8 cellular contexts compared by ENCODE assay signal in the genomic region with DNA sequence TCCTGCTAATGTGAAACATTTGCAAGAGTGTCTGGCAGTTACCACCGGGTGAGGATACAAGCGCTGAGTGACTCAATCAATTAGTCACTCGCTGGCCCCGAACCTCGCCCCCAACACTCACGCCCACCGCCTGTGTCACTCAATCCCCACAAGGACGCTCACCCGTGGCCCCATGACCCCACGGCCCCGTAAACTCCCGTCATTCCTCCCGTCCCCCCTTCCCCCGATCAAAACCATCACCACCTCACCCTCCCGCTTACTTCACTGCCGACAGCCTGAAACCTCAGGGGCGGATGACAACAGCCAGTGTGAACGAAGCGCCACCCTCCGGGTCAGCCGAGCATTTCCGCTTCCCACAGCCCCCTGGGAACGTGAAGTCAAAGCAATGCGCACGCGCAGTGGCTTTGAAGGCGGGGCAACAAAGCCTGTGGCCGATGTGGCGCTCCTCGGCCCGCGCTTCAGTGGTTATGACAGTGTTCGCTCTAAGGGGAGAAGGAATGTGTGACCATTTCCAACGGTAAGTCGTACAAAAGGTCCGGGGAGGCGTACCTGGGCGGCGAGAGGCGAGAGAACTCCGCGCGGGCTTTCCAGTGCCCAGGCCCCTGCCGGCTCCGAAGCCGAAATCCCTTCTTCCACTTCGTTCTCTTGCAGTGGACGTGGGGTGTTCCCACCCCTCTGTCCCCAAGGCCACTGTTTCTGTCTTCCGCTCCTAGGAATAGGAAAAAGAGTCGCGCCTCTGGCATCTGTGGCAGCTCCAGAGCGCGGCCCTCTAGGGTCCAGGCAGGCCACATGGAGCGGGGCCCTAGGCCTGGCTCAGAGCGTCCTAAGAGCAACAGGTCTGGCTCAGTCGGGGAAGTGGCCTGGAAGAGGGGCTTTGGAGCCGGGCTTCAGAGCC. TPM values are rescaled to one million over a fixed set of nuclear protein-coding genes. Genes with fewer than 3 reads are reported as not detected.
DNase-seq lines count a peak whose midpoint lies in the region; ATAC-seq and TF ChIP-seq lines count a peak whose summit lies in the region.

TSS of gene ZNF674 (minus strand) at position 311 of the 895 bp plus-strand sequence. CDS start 3,334 bp downstream, outside the sequence.

- H3K27ac ChIP-seq in dorsolateral prefrontal cortex = peak within 1 kb of the TSS in 48 of 59 donors; percentile 0 to 85 (median 60)

- no peak for TF ChIP-seq POLR2A in lower leg skin (IDR thresholded peaks at IDR 0.05)

- peaks cover 0 to 47% (median 6%) of the 10 kb centered on the region in 45 donors for H3K27me3 ChIP-seq in dorsolateral prefrontal cortex

- whole genome bisulfite sequencing in lower leg skin, 2 donors = 0 to 41% methylated on average over 23 to 57 of the region's 57 CpGs

- peak; percentile 89 for ATAC-seq in GM19351 (IDR thresholded peaks at IDR 0.05; ENCODE audit: unreplicated experiment)
- peak; percentile 87 for ATAC-seq in HG03520 (IDR thresholded peaks at IDR 0.05; ENCODE audit: unreplicated experiment)

- TF ChIP-seq CTCF in dorsolateral prefrontal cortex (IDR thresholded peaks at IDR 0.05 in 54 of 56, conservative IDR thresholded peaks at IDR 0.05 in 2 of 56; ENCODE audit: low read depth in 1 of 56, partially characterized antibody in 56 of 56) (peak in 54 of 56 donors; percentile 9 to 68 (median 42)), lower leg skin (IDR thresholded peaks at IDR 0.05) (no peak)

- DNase-seq in CD1c-positive myeloid dendritic cell (ENCODE audit: extremely low spot score) = peak; percentile 95
- DNase-seq in NCI-H69 (lab: John Stamatoyannopoulos, UW) = peak; percentile 94
- peak; percentile 83 to 89 for DNase-seq in activated CD4-positive, alpha-beta T cell treated with anti-CD3 and anti-CD28 coated beads, Interleukin-2, amount 50 U/mL, for 24 hours (ENCODE audit: low read depth in 1 of 2, low spot score in 1 of 2)
- DNase-seq in dorsolateral prefrontal cortex = peak; percentile 71 to 90 (median 88)
- DNase-seq in lower leg skin (ENCODE audit: low spot score in 2 of 2) = peak; percentile 88 to 97
- peak; percentile 87 to 93 for DNase-seq in stimulated activated CD4-positive, alpha-beta T cell treated with anti-CD3 and anti-CD28 coated beads, Interleukin-4, amount 100 ng/mL, for 4 hours

- H3K4me3 ChIP-seq in dorsolateral prefrontal cortex (peak within 1 kb of the TSS; percentile 35 to 87 (median 74)), lower leg skin (ENCODE audit: low read depth, poor library complexity, severe bottlenecking) (peak within 1 kb of the TSS; percentile 59)

- intact Hi-C loops in dorsolateral prefrontal cortex (cut with DNase I) = loop anchor here (5.0 to 10.0 kb wide), 2 partner anchors 59 to 98 kb away; no protein-coding TSS in a partner anchor
- intact Hi-C loops in lower leg skin (cut with DNase I; ENCODE audit: low total_unique reads) = no loop called here

RNA-seq across cellular contexts. Expression of gene ZNF674, which starts in this region (rescaled TPM):
- total RNA-seq in dorsolateral prefrontal cortex = 10 to 100 TPM in 72 of 120 experiments, 1 to 10 TPM in 48; 5.4 to 16.7 (median 10.6) TPM
- 1 to 10 TPM in 3 of 4 donors, under 1 TPM in 1; 0.76 to 2.3 (median 2.0) TPM for total RNA-seq in lower leg skin

Comparison
In these comparisons a context has a peak if more than half of its experiments do, and no peak if none do; other contexts are left out.
1. Peak in every context shown above with its lines: DNase-seq, ATAC-seq, H3K4me3 ChIP-seq and H3K27ac ChIP-seq.
2. CTCF ChIP-seq: peak in dorsolateral prefrontal cortex (54 of 56); none in lower leg skin (0 of 3).